8 cellular contexts compared by ENCODE assay signal in the genomic region with DNA sequence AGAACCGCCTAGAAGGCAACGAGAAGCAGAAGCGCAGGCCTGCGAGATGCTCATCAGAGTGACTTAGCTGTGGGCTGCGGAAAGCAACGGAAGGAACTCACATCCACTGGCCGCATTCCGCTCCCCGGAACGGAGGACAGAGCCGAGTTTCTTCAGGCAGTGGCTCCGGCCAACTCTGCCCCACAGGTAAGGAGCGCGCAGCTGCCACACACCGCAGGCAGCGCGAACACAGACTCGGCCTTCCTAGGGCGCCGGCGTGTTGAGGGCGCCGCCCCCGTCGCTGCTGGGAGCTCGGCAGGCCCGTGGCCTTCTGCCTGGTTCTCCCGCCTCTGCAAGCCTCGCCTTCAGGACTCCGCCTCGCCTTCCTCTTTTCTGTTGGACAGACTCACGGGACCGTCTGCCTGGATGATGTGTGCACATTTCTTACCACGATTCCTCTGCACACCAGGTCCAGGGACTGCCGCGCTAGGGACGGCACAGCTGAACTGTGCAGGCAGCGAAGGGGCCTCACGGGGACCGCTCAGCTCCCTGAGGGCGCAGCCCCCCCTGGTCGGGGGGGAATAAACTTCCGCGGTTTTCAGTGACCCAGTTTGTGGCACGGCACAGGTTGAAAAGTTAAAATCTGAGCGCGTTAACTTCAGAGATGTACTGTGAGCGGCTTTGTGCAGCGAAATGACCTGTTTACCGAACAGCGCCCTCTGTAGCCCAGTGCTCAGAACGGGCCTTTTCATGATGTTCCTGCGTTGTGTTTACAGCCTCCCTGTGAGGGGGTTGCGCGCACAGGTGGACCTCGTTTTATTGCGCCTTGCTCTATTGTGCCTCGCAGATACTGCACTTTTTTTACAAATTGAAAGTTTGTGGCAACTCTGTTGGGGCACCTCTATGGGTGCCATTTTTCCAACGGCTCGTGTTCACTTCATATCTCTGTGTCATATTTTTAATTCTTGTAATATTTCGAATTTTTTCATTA. TPM values are rescaled to one million over a fixed set of nuclear protein-coding genes. Genes with fewer than 3 reads are reported as not detected.
A peak's percentile ranks its signal among the peaks of the same experiment; 100 is the strongest.
DNase-seq lines count a peak whose midpoint lies in the region; ATAC-seq lines count a peak whose summit lies in the region.

No MANE protein-coding gene starts in this region.

- peak; percentile 94 for ATAC-seq in GM21723 (IDR thresholded peaks at IDR 0.05; ENCODE audit: unreplicated experiment)
- peak; percentile 91 for ATAC-seq in natural killer cell treated with Interleukin-12 subunit alpha and Interleukin-12 subunit beta and Interleukin-15 and Interleukin-18, amount 100 ng/mL, for 72 hours
- ATAC-seq in stimulated activated naive B cell treated with anti-CD40 and anti-IgM and Interleukin-4, amounts not matched to agents 10 μg/mL and 1 μg/mL and 100 μg/mL, for 72 hours (replicated peaks) = peak; percentile 93 to 95

- peaks cover 20% of the 10 kb centered on the region for H3K36me3 Mint-ChIP-seq in natural killer cell treated with Interleukin-12 subunit alpha and Interleukin-12 subunit beta and Interleukin-15 and Interleukin-18, amount 100 ng/mL, for 72 hours
- peaks cover 5 to 9% of the 10 kb centered on the region in 2 donors for H3K36me3 Mint-ChIP-seq in stimulated activated naive B cell treated with anti-CD40 and anti-IgM and Interleukin-4, amounts not matched to agents 10 μg/mL and 1 μg/mL and 100 μg/mL, for 72 hours

- peak overlapping the region; percentile 56 to 86 for H3K27ac Mint-ChIP-seq in natural killer cell treated with Interleukin-12 subunit alpha and Interleukin-12 subunit beta and Interleukin-15 and Interleukin-18, amount 100 ng/mL, for 72 hours
- H3K27ac Mint-ChIP-seq in stimulated activated naive B cell treated with anti-CD40 and anti-IgM and Interleukin-4, amounts not matched to agents 10 μg/mL and 1 μg/mL and 100 μg/mL, for 72 hours = peak overlapping the region; percentile 67

- H3K27me3 Mint-ChIP-seq in natural killer cell treated with Interleukin-12 subunit alpha and Interleukin-12 subunit beta and Interleukin-15 and Interleukin-18, amount 100 ng/mL, for 72 hours = no peaks in the 10 kb centered on the region
- peaks cover 29 to 42% of the 10 kb centered on the region in 2 donors for H3K27me3 Mint-ChIP-seq in stimulated activated naive B cell treated with anti-CD40 and anti-IgM and Interleukin-4, amounts not matched to agents 10 μg/mL and 1 μg/mL and 100 μg/mL, for 72 hours

- peak overlapping the region; percentile 94 for H3K4me3 Mint-ChIP-seq in natural killer cell treated with Interleukin-12 subunit alpha and Interleukin-12 subunit beta and Interleukin-15 and Interleukin-18, amount 100 ng/mL, for 72 hours
- H3K4me3 Mint-ChIP-seq in stimulated activated naive B cell treated with anti-CD40 and anti-IgM and Interleukin-4, amounts not matched to agents 10 μg/mL and 1 μg/mL and 100 μg/mL, for 72 hours = peak overlapping the region; percentile 87 to 95

- H3K4me1 Mint-ChIP-seq in natural killer cell treated with Interleukin-12 subunit alpha and Interleukin-12 subunit beta and Interleukin-15 and Interleukin-18, amount 100 ng/mL, for 72 hours (ENCODE audit: low read depth in 2 of 2) = peaks cover 12 to 29% of the 10 kb centered on the region in 2 donors
- H3K4me1 Mint-ChIP-seq in stimulated activated naive B cell treated with anti-CD40 and anti-IgM and Interleukin-4, amounts not matched to agents 10 μg/mL and 1 μg/mL and 100 μg/mL, for 72 hours = peaks cover 2 to 15% of the 10 kb centered on the region in 2 donors

- no peaks in the 10 kb centered on the region for H3K9me3 Mint-ChIP-seq in natural killer cell treated with Interleukin-12 subunit alpha and Interleukin-12 subunit beta and Interleukin-15 and Interleukin-18, amount 100 ng/mL, for 72 hours
- H3K9me3 Mint-ChIP-seq in stimulated activated naive B cell treated with anti-CD40 and anti-IgM and Interleukin-4, amounts not matched to agents 10 μg/mL and 1 μg/mL and 100 μg/mL, for 72 hours = peaks cover 5 to 6% of the 10 kb centered on the region in 2 donors

- peak; percentile 53 for DNase-seq in DMS153 (lab: John Stamatoyannopoulos, UW)
- peak; percentile 81 to 85 for DNase-seq in Kasumi-1 (lab: John Stamatoyannopoulos, UW)
- peak; percentile 88 for DNase-seq in RPMI8226
- DNase-seq in activated T-helper 9 cell treated with anti-CD3 and anti-CD28 coated beads, Interleukin-2, amount 50 U/mL, for 16 hours (ENCODE audit: low read depth) = peak; percentile 69
- peak; percentile 59 for DNase-seq in fibroblast of the conjunctiva (ENCODE audit: low read depth)
- peak; percentile 85 for DNase-seq in natural killer cell treated with Interleukin-12 subunit alpha and Interleukin-12 subunit beta and Interleukin-15 and Interleukin-18, amount 100 ng/mL, for 72 hours (ENCODE audit: low spot score)
- peak; percentile 44 for DNase-seq in stimulated activated naive B cell treated with anti-CD40 and anti-IgM and Interleukin-4, amounts not matched to agents 10 μg/mL and 1 μg/mL and 100 μg/mL, for 72 hours

RNA-seq across cellular contexts. Expression of a gene that starts 15.8 kb away (rescaled TPM):
- total RNA-seq in natural killer cell treated with Interleukin-12 subunit alpha and Interleukin-12 subunit beta and Interleukin-15 and Interleukin-18, amount 100 ng/mL, for 72 hours = 1 to 10 TPM; 1.1 to 1.3 TPM

RNA-seq across cellular contexts. Expression of a gene that starts 42.6 kb away (rescaled TPM):
- 10 to 100 TPM; 31.0 to 37.6 TPM for total RNA-seq in natural killer cell treated with Interleukin-12 subunit alpha and Interleukin-12 subunit beta and Interleukin-15 and Interleukin-18, amount 100 ng/mL, for 72 hours

Comparison
In these comparisons a context has a peak if more than half of its experiments do, and no peak if none do; other contexts are left out.
1. Peak in every context shown above with its lines: DNase-seq and ATAC-seq.